20 cellular contexts compared by ENCODE assay signal in the genomic region with DNA sequence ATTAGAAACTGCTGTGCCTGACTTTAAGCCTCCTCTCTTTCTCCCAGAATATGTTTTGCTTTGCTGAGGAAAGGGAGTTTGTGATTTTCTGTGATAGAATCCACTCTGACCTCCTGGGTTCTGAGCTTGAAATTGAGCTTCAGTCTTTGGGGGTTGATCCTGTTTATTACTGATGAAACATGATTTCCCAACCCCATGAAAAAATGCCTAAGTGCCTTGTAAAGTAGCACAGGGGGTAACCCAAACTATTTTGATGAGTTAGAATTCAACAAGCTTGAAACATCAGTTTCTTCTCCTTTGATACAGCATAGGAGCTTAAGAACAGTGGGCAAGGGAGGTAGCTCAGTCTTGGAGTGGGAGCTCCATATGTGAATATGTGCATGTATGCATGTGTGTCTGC.
"Had no signal": no experiment of that assay in that cellular context is flagged by ENCODE, and none has a peak within 500 bp of the region (broad histone marks: within the 10 kb centered on the region; RNA-seq: fewer than 3 reads in every experiment).

No MANE protein-coding gene starts in this region.

- H3K27me3 Mint-ChIP-seq: activated B cell treated with CpG ODN at 0.5 μM for 24 hours; activated CD8-positive, alpha-beta T cell treated with anti-CD3 and anti-CD28 coated beads for 36 hours; activated naive CD4-positive, alpha-beta T cell treated with anti-CD3 and anti-CD28 coated beads, Interleukin-2, amount 50 U/mL, for 24 hours; naive thymus-derived CD4-positive, alpha-beta T cell; stimulated activated naive CD8-positive, alpha-beta T cell treated with anti-CD3 and anti-CD28 coated beads, Interleukin-15, Interleukin-2, amounts not matched to agents 100 ng/mL and 50 ng/mL, for 24 hours; T-helper 17 cell had no signal

- H3K36me3 Mint-ChIP-seq: activated naive CD4-positive, alpha-beta T cell treated with anti-CD3 and anti-CD28 coated beads, Interleukin-2, amount 50 U/mL, for 24 hours had no signal

- H3K27me3 ChIP-seq: cardiac muscle cell, left lung, upper lobe of right lung had no signal

- DNase-seq: activated B cell treated with CpG ODN at 0.5 μM for 24 hours; activated CD4-positive, alpha-beta T cell treated with anti-CD3 and anti-CD28 coated beads for 48 hours; activated CD8-positive, alpha-beta memory T cell treated with anti-CD3 and anti-CD28 coated beads, Interleukin-2, amount 50 U/mL, for 4 hours; activated CD8-positive, alpha-beta T cell treated with anti-CD3 and anti-CD28 coated beads for 36 hours; activated effector memory CD4-positive, alpha-beta T cell treated with anti-CD3 and anti-CD28 coated beads, Interleukin-2, amount 50 U/mL, for 16 hours; activated T-cell treated with anti-CD3 and anti-CD28 coated beads, Interleukin-2, amount 50 U/mL, for 48 hours; effector CD8-positive, alpha-beta T cell; hippocampal formation; kidney; left lung; mammary epithelial cell; naive thymus-derived CD4-positive, alpha-beta T cell; stimulated activated CD4-positive, alpha-beta T cell treated with anti-CD3 and anti-CD28 coated beads, Interleukin-4, amount 100 ng/mL, for 4 hours; T-helper 17 cell; upper lobe of right lung had no signal

- H3K27ac ChIP-seq: cardiac muscle cell, left lung, upper lobe of right lung had no signal

- H3K4me3 Mint-ChIP-seq: activated B cell treated with CpG ODN at 0.5 μM for 24 hours; activated CD8-positive, alpha-beta T cell treated with anti-CD3 and anti-CD28 coated beads for 36 hours; activated naive CD4-positive, alpha-beta T cell treated with anti-CD3 and anti-CD28 coated beads, Interleukin-2, amount 50 U/mL, for 24 hours; naive thymus-derived CD4-positive, alpha-beta T cell; stimulated activated naive CD8-positive, alpha-beta T cell treated with anti-CD3 and anti-CD28 coated beads, Interleukin-15, Interleukin-2, amounts not matched to agents 100 ng/mL and 50 ng/mL, for 24 hours; T-helper 17 cell had no signal

- H3K36me3 ChIP-seq: cardiac muscle cell, left lung, upper lobe of right lung had no signal

- H3K4me1 Mint-ChIP-seq: activated B cell treated with CpG ODN at 0.5 μM for 24 hours; activated naive CD4-positive, alpha-beta T cell treated with anti-CD3 and anti-CD28 coated beads, Interleukin-2, amount 50 U/mL, for 24 hours; naive thymus-derived CD4-positive, alpha-beta T cell; T-helper 17 cell had no signal

- H3K9me3 ChIP-seq: left lung, upper lobe of right lung had no signal

- H3K9me3 Mint-ChIP-seq: activated B cell treated with CpG ODN at 0.5 μM for 24 hours; activated CD8-positive, alpha-beta T cell treated with anti-CD3 and anti-CD28 coated beads for 36 hours; activated naive CD4-positive, alpha-beta T cell treated with anti-CD3 and anti-CD28 coated beads, Interleukin-2, amount 50 U/mL, for 24 hours; naive thymus-derived CD4-positive, alpha-beta T cell; stimulated activated naive CD8-positive, alpha-beta T cell treated with anti-CD3 and anti-CD28 coated beads, Interleukin-15, Interleukin-2, amounts not matched to agents 100 ng/mL and 50 ng/mL, for 24 hours had no signal

- H3K27ac Mint-ChIP-seq: activated B cell treated with CpG ODN at 0.5 μM for 24 hours; activated CD8-positive, alpha-beta T cell treated with anti-CD3 and anti-CD28 coated beads for 36 hours; activated naive CD4-positive, alpha-beta T cell treated with anti-CD3 and anti-CD28 coated beads, Interleukin-2, amount 50 U/mL, for 24 hours; naive thymus-derived CD4-positive, alpha-beta T cell; stimulated activated naive CD8-positive, alpha-beta T cell treated with anti-CD3 and anti-CD28 coated beads, Interleukin-15, Interleukin-2, amounts not matched to agents 100 ng/mL and 50 ng/mL, for 24 hours; T-helper 17 cell had no signal

- H3K4me3 ChIP-seq: cardiac muscle cell, coronary artery, left lung, smooth muscle cell, upper lobe of right lung had no signal

- ATAC-seq: activated CD8-positive, alpha-beta T cell treated with anti-CD3 and anti-CD28 coated beads for 36 hours; left lung; naive thymus-derived CD4-positive, alpha-beta T cell; T-helper 17 cell; upper lobe of right lung had no signal
